1 cellular context compared by ENCODE assay signal in the genomic region with DNA sequence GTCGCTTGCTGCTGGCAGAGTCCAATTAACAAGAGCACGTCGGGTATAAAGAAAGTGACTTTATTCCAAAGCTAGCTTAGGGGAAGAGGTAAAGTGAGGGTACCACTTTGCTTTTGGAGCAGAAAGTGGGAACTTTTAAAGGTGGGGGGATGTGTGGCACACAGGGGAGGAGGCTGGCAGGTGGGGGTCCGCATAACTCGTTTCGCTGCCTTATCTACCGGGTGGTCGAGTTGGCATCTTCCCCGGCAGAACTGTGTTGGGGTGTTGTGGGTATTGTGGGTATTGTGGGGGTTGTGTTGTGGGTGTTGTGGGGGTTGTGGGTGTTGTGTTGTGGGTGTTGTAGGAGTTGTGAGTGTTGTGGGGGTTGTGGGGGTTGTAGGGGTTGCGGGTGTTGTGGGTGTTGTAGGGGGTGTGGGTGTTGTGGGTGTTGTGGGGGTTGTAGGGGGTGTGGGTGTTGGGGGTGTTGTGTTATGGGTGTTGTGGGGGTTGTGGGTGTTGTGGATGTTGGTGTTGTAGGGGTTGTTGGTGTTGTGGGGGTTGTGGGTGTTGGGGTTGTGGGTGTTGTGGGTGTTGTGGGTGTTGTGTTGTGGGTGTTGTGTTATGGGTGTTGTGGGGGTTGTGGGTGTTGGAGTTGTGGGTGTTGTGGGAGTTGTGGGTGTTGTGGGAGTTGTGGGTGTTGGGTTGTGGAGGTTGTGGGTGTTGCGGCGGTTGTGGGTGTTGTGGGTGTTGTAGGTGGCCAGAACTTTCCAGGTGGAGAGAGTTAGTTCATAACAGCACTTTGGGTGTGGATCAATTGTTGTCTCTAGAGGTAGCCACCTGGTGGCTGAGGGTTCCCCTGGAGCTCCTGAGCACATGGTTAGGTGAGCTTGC.
TF ChIP-seq lines count a peak whose summit lies in the region.

No MANE protein-coding gene starts in this region.

TF ChIP-seq in K562, 482 proteins besides CTCF, POLR2A, EP300 and RAD21 (continued from another document and continues in another):
- TF ChIP-seq, protein P1, sequence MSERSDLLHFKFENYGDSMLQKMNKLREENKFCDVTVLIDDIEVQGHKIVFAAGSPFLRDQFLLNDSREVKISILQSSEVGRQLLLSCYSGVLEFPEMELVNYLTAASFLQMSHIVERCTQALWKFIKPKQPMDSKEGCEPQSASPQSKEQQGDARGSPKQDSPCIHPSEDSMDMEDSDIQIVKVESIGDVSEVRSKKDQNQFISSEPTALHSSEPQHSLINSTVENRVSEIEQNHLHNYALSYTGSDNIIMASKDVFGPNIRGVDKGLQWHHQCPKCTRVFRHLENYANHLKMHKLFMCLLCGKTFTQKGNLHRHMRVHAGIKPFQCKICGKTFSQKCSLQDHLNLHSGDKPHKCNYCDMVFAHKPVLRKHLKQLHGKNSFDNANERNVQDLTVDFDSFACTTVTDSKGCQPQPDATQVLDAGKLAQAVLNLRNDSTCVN (CRISPR knock-in tag; IDR thresholded peaks at IDR 0.05) = peak; percentile 20; the same call in 1 of the 2 replicates
- no peak for TF ChIP-seq HMGN3 (IDR thresholded peaks at IDR 0.05; ENCODE audit: borderline replicate concordance, extremely low read depth, insufficient read length, low read depth, low read length)
- TF ChIP-seq SIN3A (IDR thresholded peaks at IDR 0.05; ENCODE audit: borderline replicate concordance in 2 of 2, control insufficient read depth in 1 of 2, low read depth in 2 of 2, low read length in 2 of 2) = no peak
- TF ChIP-seq KAT2B (IDR thresholded peaks at IDR 0.05; ENCODE audit: low read depth, low read length) = no peak
- TF ChIP-seq CBX8 (IDR thresholded peaks at IDR 0.05; ENCODE audit: borderline replicate concordance, extremely low read depth, low read depth, low read length, poor library complexity, severe bottlenecking) = no peak
- TF ChIP-seq GABPA (tag; conservative IDR thresholded peaks at IDR 0.05; ENCODE audit: low read depth) = no peak
- TF ChIP-seq, protein P2, sequence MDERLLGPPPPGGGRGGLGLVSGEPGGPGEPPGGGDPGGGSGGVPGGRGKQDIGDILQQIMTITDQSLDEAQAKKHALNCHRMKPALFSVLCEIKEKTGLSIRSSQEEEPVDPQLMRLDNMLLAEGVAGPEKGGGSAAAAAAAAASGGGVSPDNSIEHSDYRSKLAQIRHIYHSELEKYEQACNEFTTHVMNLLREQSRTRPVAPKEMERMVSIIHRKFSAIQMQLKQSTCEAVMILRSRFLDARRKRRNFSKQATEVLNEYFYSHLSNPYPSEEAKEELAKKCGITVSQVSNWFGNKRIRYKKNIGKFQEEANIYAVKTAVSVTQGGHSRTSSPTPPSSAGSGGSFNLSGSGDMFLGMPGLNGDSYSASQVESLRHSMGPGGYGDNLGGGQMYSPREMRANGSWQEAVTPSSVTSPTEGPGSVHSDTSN (CRISPR knock-in tag; IDR thresholded peaks at IDR 0.05; ENCODE audit: low read depth) = no peak
- TF ChIP-seq, protein P2 (tag; conservative IDR thresholded peaks at IDR 0.05; ENCODE audit: low read depth) = no peak
- TF ChIP-seq ZFP30 (CRISPR knock-in tag; IDR thresholded peaks at IDR 0.05; ENCODE audit: borderline replicate concordance) = no peak
- TF ChIP-seq ZFX (CRISPR knock-in tag; IDR thresholded peaks at IDR 0.05) = no peak
- TF ChIP-seq, protein P3, sequence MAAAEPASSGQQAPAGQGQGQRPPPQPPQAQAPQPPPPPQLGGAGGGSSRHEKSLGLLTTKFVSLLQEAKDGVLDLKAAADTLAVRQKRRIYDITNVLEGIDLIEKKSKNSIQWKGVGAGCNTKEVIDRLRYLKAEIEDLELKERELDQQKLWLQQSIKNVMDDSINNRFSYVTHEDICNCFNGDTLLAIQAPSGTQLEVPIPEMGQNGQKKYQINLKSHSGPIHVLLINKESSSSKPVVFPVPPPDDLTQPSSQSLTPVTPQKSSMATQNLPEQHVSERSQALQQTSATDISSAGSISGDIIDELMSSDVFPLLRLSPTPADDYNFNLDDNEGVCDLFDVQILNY (CRISPR knock-in tag; IDR thresholded peaks at IDR 0.05) = no peak
- TF ChIP-seq GABPB1 (CRISPR knock-in tag; IDR thresholded peaks at IDR 0.05) = no peak
- TF ChIP-seq EP400 (IDR thresholded peaks at IDR 0.05) = peak; percentile 73
- TF ChIP-seq CBX1 (IDR thresholded peaks at IDR 0.05; ENCODE audit: low read depth) = no peak
- no peak for TF ChIP-seq ETV6 (IDR thresholded peaks at IDR 0.05; ENCODE audit: borderline replicate concordance in 1 of 2, low read depth in 2 of 2, low read length in 1 of 2)
- 0 out of 2 replicates have a peak, but pooled peaks have one; percentile 41 for TF ChIP-seq ETV6 (CRISPR knock-in tag; IDR thresholded peaks at IDR 0.05; ENCODE audit: borderline replicate concordance)
- TF ChIP-seq, protein P4, sequence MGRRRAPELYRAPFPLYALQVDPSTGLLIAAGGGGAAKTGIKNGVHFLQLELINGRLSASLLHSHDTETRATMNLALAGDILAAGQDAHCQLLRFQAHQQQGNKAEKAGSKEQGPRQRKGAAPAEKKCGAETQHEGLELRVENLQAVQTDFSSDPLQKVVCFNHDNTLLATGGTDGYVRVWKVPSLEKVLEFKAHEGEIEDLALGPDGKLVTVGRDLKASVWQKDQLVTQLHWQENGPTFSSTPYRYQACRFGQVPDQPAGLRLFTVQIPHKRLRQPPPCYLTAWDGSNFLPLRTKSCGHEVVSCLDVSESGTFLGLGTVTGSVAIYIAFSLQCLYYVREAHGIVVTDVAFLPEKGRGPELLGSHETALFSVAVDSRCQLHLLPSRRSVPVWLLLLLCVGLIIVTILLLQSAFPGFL (CRISPR knock-in tag; IDR thresholded peaks at IDR 0.05) = no peak
- TF ChIP-seq CBFA2T2 (conservative IDR thresholded peaks at IDR 0.05) = no peak
- TF ChIP-seq FOXP1 (CRISPR knock-in tag; IDR thresholded peaks at IDR 0.05) = no peak
- no peak for TF ChIP-seq RBM22 (IDR thresholded peaks at IDR 0.05; ENCODE audit: low read depth, low read length, poor library complexity, severe bottlenecking)
- TF ChIP-seq ZNF507 (tag; conservative IDR thresholded peaks at IDR 0.05) = no peak
- TF ChIP-seq HMG20A (CRISPR knock-in tag; conservative IDR thresholded peaks at IDR 0.05) = no peak
- no peak for TF ChIP-seq POLR2H (tag; IDR thresholded peaks at IDR 0.05; ENCODE audit: low read depth)
- no peak for TF ChIP-seq HMG20B (CRISPR knock-in tag; IDR thresholded peaks at IDR 0.05)
- no peak for TF ChIP-seq TCF7L2 (IDR thresholded peaks at IDR 0.05; ENCODE audit: low read depth, low read length)
- no peak for TF ChIP-seq HNRNPK (IDR thresholded peaks at IDR 0.05; ENCODE audit: low read depth, low read length, poor library complexity, severe bottlenecking)
- TF ChIP-seq ZNF76 (CRISPR knock-in tag; IDR thresholded peaks at IDR 0.05; ENCODE audit: borderline replicate concordance) = no peak
- TF ChIP-seq ZNF316 (IDR thresholded peaks at IDR 0.05) = no peak
- TF ChIP-seq CHD2 (IDR thresholded peaks at IDR 0.05; ENCODE audit: low read depth, low read length) = no peak
- peak; percentile 24; the same call in 1 of the 2 replicates for TF ChIP-seq THRAP3 (IDR thresholded peaks at IDR 0.05; ENCODE audit: borderline replicate concordance)
- TF ChIP-seq U2AF1 (optimal IDR thresholded peaks at IDR 0.05; ENCODE audit: low read depth, low read length) = no peak
- TF ChIP-seq, protein P5, sequence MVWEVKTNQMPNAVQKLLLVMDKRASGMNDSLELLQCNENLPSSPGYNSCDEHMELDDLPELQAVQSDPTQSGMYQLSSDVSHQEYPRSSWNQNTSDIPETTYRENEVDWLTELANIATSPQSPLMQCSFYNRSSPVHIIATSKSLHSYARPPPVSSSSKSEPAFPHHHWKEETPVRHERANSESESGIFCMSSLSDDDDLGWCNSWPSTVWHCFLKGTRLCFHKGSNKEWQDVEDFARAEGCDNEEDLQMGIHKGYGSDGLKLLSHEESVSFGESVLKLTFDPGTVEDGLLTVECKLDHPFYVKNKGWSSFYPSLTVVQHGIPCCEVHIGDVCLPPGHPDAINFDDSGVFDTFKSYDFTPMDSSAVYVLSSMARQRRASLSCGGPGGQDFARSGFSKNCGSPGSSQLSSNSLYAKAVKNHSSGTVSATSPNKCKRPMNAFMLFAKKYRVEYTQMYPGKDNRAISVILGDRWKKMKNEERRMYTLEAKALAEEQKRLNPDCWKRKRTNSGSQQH (CRISPR knock-in tag; IDR thresholded peaks at IDR 0.05) = peak; percentile 59; the same call in 1 of the 2 replicates
- TF ChIP-seq HSF4 (CRISPR knock-in tag; IDR thresholded peaks at IDR 0.05; ENCODE audit: borderline replicate concordance) = no peak
- no peak for TF ChIP-seq SMARCA5 (IDR thresholded peaks at IDR 0.05)
- TF ChIP-seq SIN3B (IDR thresholded peaks at IDR 0.05; ENCODE audit: low read depth) = no peak
- TF ChIP-seq CHD4 (IDR thresholded peaks at IDR 0.05; ENCODE audit: insufficient read depth, insufficient replicate concordance, low read depth, low read length, poor library complexity, severe bottlenecking) = no peak
- TF ChIP-seq HOXB6 (CRISPR knock-in tag; IDR thresholded peaks at IDR 0.05; ENCODE audit: borderline replicate concordance) = no peak
- TF ChIP-seq MAZ (CRISPR knock-in tag; conservative IDR thresholded peaks at IDR 0.05 in 1 of 2, IDR thresholded peaks at IDR 0.05 in 1 of 2) = no peak
- no peak for TF ChIP-seq ZNF274 (IDR thresholded peaks at IDR 0.05; ENCODE audit: borderline replicate concordance, low read depth, low read length)
- TF ChIP-seq, protein P6, sequence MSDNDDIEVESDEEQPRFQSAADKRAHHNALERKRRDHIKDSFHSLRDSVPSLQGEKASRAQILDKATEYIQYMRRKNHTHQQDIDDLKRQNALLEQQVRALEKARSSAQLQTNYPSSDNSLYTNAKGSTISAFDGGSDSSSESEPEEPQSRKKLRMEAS (CRISPR knock-in tag; IDR thresholded peaks at IDR 0.05) = peak; percentile 64; the same call in 1 of the 2 replicates
- no peak for TF ChIP-seq CXXC5 (CRISPR knock-in tag; IDR thresholded peaks at IDR 0.05)
- TF ChIP-seq NKRF (IDR thresholded peaks at IDR 0.05; ENCODE audit: borderline replicate concordance) = 0 out of 2 replicates have a peak, but pooled peaks have one; percentile 42
- TF ChIP-seq HDAC6 (IDR thresholded peaks at IDR 0.05; ENCODE audit: low read depth, low read length) = no peak
- TF ChIP-seq NFE2 (IDR thresholded peaks at IDR 0.05; ENCODE audit: low read depth) = no peak
- TF ChIP-seq, protein P7, sequence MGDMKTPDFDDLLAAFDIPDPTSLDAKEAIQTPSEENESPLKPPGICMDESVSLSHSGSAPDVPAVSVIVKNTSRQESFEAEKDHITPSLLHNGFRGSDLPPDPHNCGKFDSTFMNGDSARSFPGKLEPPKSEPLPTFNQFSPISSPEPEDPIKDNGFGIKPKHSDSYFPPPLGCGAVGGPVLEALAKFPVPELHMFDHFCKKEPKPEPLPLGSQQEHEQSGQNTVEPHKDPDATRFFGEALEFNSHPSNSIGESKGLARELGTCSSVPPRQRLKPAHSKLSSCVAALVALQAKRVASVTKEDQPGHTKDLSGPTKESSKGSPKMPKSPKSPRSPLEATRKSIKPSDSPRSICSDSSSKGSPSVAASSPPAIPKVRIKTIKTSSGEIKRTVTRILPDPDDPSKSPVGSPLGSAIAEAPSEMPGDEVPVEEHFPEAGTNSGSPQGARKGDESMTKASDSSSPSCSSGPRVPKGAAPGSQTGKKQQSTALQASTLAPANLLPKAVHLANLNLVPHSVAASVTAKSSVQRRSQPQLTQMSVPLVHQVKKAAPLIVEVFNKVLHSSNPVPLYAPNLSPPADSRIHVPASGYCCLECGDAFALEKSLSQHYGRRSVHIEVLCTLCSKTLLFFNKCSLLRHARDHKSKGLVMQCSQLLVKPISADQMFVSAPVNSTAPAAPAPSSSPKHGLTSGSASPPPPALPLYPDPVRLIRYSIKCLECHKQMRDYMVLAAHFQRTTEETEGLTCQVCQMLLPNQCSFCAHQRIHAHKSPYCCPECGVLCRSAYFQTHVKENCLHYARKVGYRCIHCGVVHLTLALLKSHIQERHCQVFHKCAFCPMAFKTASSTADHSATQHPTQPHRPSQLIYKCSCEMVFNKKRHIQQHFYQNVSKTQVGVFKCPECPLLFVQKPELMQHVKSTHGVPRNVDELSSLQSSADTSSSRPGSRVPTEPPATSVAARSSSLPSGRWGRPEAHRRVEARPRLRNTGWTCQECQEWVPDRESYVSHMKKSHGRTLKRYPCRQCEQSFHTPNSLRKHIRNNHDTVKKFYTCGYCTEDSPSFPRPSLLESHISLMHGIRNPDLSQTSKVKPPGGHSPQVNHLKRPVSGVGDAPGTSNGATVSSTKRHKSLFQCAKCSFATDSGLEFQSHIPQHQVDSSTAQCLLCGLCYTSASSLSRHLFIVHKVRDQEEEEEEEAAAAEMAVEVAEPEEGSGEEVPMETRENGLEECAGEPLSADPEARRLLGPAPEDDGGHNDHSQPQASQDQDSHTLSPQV (IDR thresholded peaks at IDR 0.05) = peak; percentile 59
- no peak for TF ChIP-seq EZH2 (IDR thresholded peaks at IDR 0.05; ENCODE audit: borderline replicate concordance, low read depth, low read length)
- no peak for TF ChIP-seq E2F3 (CRISPR knock-in tag; IDR thresholded peaks at IDR 0.05)
- TF ChIP-seq ZBTB1 (CRISPR knock-in tag; IDR thresholded peaks at IDR 0.05; ENCODE audit: borderline replicate concordance, low read depth) = no peak
- no peak for TF ChIP-seq SMAD2 (IDR thresholded peaks at IDR 0.05; ENCODE audit: low read depth, low read length)
- TF ChIP-seq ZNF586 (CRISPR knock-in tag; conservative IDR thresholded peaks at IDR 0.05) = no peak
